1 cellular context compared by ENCODE assay signal in the genomic region with DNA sequence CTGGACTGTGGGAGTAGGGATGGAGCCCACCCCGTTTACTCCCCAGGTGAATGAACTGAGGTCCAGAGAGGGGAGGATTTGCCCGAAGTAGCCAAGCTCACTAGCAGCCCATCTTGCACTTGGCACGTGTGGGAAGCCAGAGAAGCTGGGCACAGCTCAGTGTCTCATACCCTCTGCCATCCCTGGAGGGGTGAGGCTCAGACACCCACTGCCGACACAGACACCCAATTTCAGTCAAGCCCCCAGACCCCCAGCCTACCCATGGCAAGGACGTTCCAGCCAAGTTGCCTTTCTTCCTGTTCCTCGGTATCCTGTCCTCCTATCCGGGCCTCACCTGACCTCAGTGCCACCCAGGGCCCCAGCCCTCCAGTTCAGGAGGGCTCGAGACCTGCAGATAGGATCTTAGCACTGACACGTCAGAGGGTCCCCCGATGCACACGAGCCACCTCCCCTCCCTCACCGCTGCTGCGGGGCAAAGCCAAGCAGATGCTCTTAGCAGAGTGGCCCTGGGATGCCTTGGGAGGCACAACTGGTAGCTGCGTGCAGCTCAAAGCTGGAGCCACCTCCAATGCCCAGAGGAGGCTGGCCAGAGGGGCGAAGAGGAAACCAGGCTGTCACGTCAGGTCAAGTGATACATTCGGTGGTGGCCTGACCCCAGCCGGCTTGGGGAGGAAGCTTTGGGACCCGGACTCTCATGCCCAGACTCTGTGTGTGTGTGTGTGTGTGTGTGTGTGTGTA.
TF ChIP-seq lines count a peak whose summit lies in the region.

No MANE protein-coding gene starts in this region.

TF ChIP-seq in H1, 55 proteins besides CTCF, POLR2A, EP300 and RAD21:
- no peak for TF ChIP-seq JUN (IDR thresholded peaks at IDR 0.05; ENCODE audit: low read depth, low read length)
- TF ChIP-seq E2F6 (IDR thresholded peaks at IDR 0.05): no peak
- no peak for TF ChIP-seq SIRT6 (IDR thresholded peaks at IDR 0.05; ENCODE audit: low read length)
- TF ChIP-seq RBBP5 (IDR thresholded peaks at IDR 0.05; ENCODE audit: borderline replicate concordance, low read depth, low read length): no peak
- no peak for TF ChIP-seq NANOG (IDR thresholded peaks at IDR 0.05; ENCODE audit: insufficient read depth, low read depth, low read length, poor library complexity, severe bottlenecking)
- TF ChIP-seq CHD2 (IDR thresholded peaks at IDR 0.05; ENCODE audit: low read length): no peak
- no peak for TF ChIP-seq EGR1 (IDR thresholded peaks at IDR 0.05; ENCODE audit: borderline replicate concordance, low read depth, low read length)
- no peak for TF ChIP-seq SUZ12 (IDR thresholded peaks at IDR 0.05; ENCODE audit: low read length)
- TF ChIP-seq CHD1 (IDR thresholded peaks at IDR 0.05; ENCODE audit: low read depth, low read length): no peak
- no peak for TF ChIP-seq POLR2AphosphoS5 (IDR thresholded peaks at IDR 0.05; ENCODE audit: low read depth, low read length)
- TF ChIP-seq, protein P1, sequence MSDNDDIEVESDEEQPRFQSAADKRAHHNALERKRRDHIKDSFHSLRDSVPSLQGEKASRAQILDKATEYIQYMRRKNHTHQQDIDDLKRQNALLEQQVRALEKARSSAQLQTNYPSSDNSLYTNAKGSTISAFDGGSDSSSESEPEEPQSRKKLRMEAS (IDR thresholded peaks at IDR 0.05): no peak
- TF ChIP-seq KDM1A (IDR thresholded peaks at IDR 0.05; ENCODE audit: borderline replicate concordance, low read length): no peak
- TF ChIP-seq NRF1 (IDR thresholded peaks at IDR 0.05; ENCODE audit: low read depth, low read length): no peak
- TF ChIP-seq JUND (IDR thresholded peaks at IDR 0.05; ENCODE audit: low read length): no peak
- TF ChIP-seq RNF2 (IDR thresholded peaks at IDR 0.05; ENCODE audit: borderline replicate concordance, low read depth, low read length, missing control alignments, poor library complexity, severe bottlenecking): no peak
- TF ChIP-seq SIX5 (IDR thresholded peaks at IDR 0.05; ENCODE audit: low read depth, low read length): no peak
- no peak for TF ChIP-seq TAF1 (IDR thresholded peaks at IDR 0.05; ENCODE audit: low read depth, low read length)
